In genomic region chr12:110111476-110112334, GRCh38 we compare ENCODE assay signal across 22 cellular contexts. TPM values are rescaled to one million over a fixed set of nuclear protein-coding genes. Genes with fewer than 3 reads are reported as not detected.
DNase-seq lines count a peak whose midpoint lies in the region; ATAC-seq, FAIRE-seq and TF ChIP-seq lines count a peak whose summit lies in the region.
"Had no signal": no experiment of that assay in that cellular context is flagged by ENCODE, and none has a peak within 500 bp of the region (broad histone marks: within the 10 kb centered on the region; RNA-seq: fewer than 3 reads in every experiment).

No MANE protein-coding gene starts in this region.

- H3K4me1 ChIP-seq in liver (ENCODE audit: control insufficient read depth in 4 of 4, insufficient read depth in 4 of 4, low read length in 3 of 4) (peaks cover 14 to 42% (median 29%) of the 10 kb centered on the region in 4 donors), thoracic aorta (ENCODE audit: control insufficient read depth in 1 of 2, low read depth in 2 of 2) (peaks cover 26 to 66% of the 10 kb centered on the region in 2 donors)

- DNase-seq in HFFc6 (no peak), coronary artery (ENCODE audit: low spot score) (no peak), thoracic aorta (ENCODE audit: low spot score) (no peak), H54 (ENCODE audit: insufficient read length, low spot score) (no peak), Ammon's horn (ENCODE audit: low spot score) (no peak)
- DNase-seq in stimulated activated CD4-positive, alpha-beta T cell treated with anti-CD3 and anti-CD28 coated beads, Interleukin-4, amount 100 ng/mL, for 1 hour: no peak
- DNase-seq: activated CD4-positive, alpha-beta T cell treated with anti-CD3 and anti-CD28 coated beads for 36 hours; CD8-positive, alpha-beta T cell; DMS79; effector CD8-positive, alpha-beta T cell; glutamatergic neuron; NCI-H1417; NCI-H2171; NCI-H69; occipital lobe; SW 1271 had no signal

- peaks cover 40% of the 10 kb centered on the region for H3K4me1 Mint-ChIP-seq in HFFc6 (ENCODE audit: low read depth)
- H3K4me1 Mint-ChIP-seq: activated CD4-positive, alpha-beta T cell treated with anti-CD3 and anti-CD28 coated beads for 36 hours had no signal

- no peak for TF ChIP-seq POLR2A in H54 (IDR thresholded peaks at IDR 0.05; ENCODE audit: low read depth, low read length)

- H3K9me3 Mint-ChIP-seq in HFFc6: no peaks in the 10 kb centered on the region; the same call in 1 of the 2 replicates
- H3K9me3 Mint-ChIP-seq: activated T-helper 1 cell treated with anti-CD3 and anti-CD28 coated beads, Interleukin-12 subunit alpha, Interleukin-12 subunit beta, Interleukin-2, Interleukin-4 antibody, amounts not matched to agents 30 ng/mL and 10 ng/mL and 1 ng/mL, durations not matched to agents 14 hours and 24 hours and 36 hours; CD8-positive, alpha-beta T cell had no signal

- ATAC-seq in thoracic aorta (ENCODE audit: insufficient number of reproducible peaks, low FRiP score, low read depth): no peak
- ATAC-seq: activated CD4-positive, alpha-beta T cell treated with anti-CD3 and anti-CD28 coated beads for 36 hours; activated naive CD4-positive, alpha-beta T cell treated with anti-CD3 and anti-CD28 coated beads, Interleukin-2, amount 50 U/mL, for 72 hours; CD8-positive, alpha-beta T cell; HCT116; sciatic nerve had no signal

- H3K9me3 ChIP-seq in liver (ENCODE audit: control insufficient read depth in 4 of 4, low read length in 3 of 4) (no peaks in the 10 kb centered on the region), thoracic aorta (no peaks in the 10 kb centered on the region)
- H3K9me3 ChIP-seq: suprapubic skin had no signal

- H3K36me3 Mint-ChIP-seq in HFFc6 (ENCODE audit: low read depth): no peaks in the 10 kb centered on the region
- H3K36me3 Mint-ChIP-seq: activated naive CD4-positive, alpha-beta T cell treated with anti-CD3 and anti-CD28 coated beads, Interleukin-2, amount 50 U/mL, for 72 hours; CD8-positive, alpha-beta T cell had no signal

- H3K4me3 ChIP-seq in coronary artery (no peak overlapping the region), liver (ENCODE audit: low read depth in 1 of 3, low read length in 3 of 3) (no peak overlapping the region), thoracic aorta (no peak overlapping the region)
- H3K4me3 ChIP-seq: suprapubic skin had no signal

- H3K36me3 ChIP-seq in liver (ENCODE audit: control insufficient read depth in 4 of 4, insufficient read depth in 3 of 4, low read depth in 1 of 4, low read length in 3 of 4): no peaks in the 10 kb centered on the region
- no peaks in the 10 kb centered on the region for H3K36me3 ChIP-seq in thoracic aorta
- H3K36me3 ChIP-seq: suprapubic skin had no signal

- WGBS in liver: 59% methylated on average over 4 of the region's 4 CpGs

- peak overlapping the region in 1 of 2 donors; percentile 21 for H3K9ac ChIP-seq in liver (ENCODE audit: low read depth in 1 of 2, low read length in 2 of 2)

- FAIRE-seq in H54 (lab: Jason Lieb, UNC): no peak

- TF ChIP-seq RAD21 in liver (IDR thresholded peaks at IDR 0.05): peak; percentile 55 to 57

- TF ChIP-seq CTCF in HFFc6 (IDR thresholded peaks at IDR 0.05) (no peak), coronary artery (IDR thresholded peaks at IDR 0.05) (no peak), liver (IDR thresholded peaks at IDR 0.05; ENCODE audit: low read depth, low read length, missing input control) (no peak), thoracic aorta (IDR thresholded peaks at IDR 0.05) (no peak)

- no peaks in the 10 kb centered on the region for H3K27me3 ChIP-seq in liver (ENCODE audit: control insufficient read depth in 4 of 4, insufficient read depth in 4 of 4, low read length in 3 of 4)
- H3K27me3 ChIP-seq in thoracic aorta (replicated peaks; ENCODE audit: insufficient read depth): no peaks in the 10 kb centered on the region
- H3K27me3 ChIP-seq: suprapubic skin had no signal

- H3K27ac ChIP-seq in coronary artery: peak overlapping the region; percentile 94 to 97
- H3K27ac ChIP-seq in liver (ENCODE audit: low read depth in 1 of 2, low read length in 2 of 2): peak overlapping the region; percentile 73 to 89
- peak overlapping the region; percentile 83 to 90 for H3K27ac ChIP-seq in thoracic aorta
- H3K27ac ChIP-seq: suprapubic skin had no signal

- H3K27ac Mint-ChIP-seq in HFFc6: peak overlapping the region; percentile 48; the same call in 1 of the 2 replicates
- H3K27ac Mint-ChIP-seq: activated CD4-positive, alpha-beta T cell treated with anti-CD3 and anti-CD28 coated beads for 36 hours; activated naive CD4-positive, alpha-beta T cell treated with anti-CD3 and anti-CD28 coated beads, Interleukin-2, amount 50 U/mL, for 72 hours; activated T-helper 1 cell treated with anti-CD3 and anti-CD28 coated beads, Interleukin-12 subunit alpha, Interleukin-12 subunit beta, Interleukin-2, Interleukin-4 antibody, amounts not matched to agents 30 ng/mL and 10 ng/mL and 1 ng/mL, durations not matched to agents 14 hours and 24 hours and 36 hours; CD8-positive, alpha-beta T cell had no signal

- H3K27me3 Mint-ChIP-seq in HFFc6 (ENCODE audit: insufficient read depth): no peaks in the 10 kb centered on the region

- no peak overlapping the region for H3K4me3 Mint-ChIP-seq in HFFc6
- H3K4me3 Mint-ChIP-seq: activated CD4-positive, alpha-beta T cell treated with anti-CD3 and anti-CD28 coated beads for 36 hours; activated T-helper 1 cell treated with anti-CD3 and anti-CD28 coated beads, Interleukin-12 subunit alpha, Interleukin-12 subunit beta, Interleukin-2, Interleukin-4 antibody, amounts not matched to agents 30 ng/mL and 10 ng/mL and 1 ng/mL, durations not matched to agents 14 hours and 24 hours and 36 hours; CD8-positive, alpha-beta T cell had no signal

TF ChIP-seq in liver, 16 proteins besides CTCF, POLR2A, EP300 and RAD21 (continues in another document):
- TF ChIP-seq JUND (IDR thresholded peaks at IDR 0.05) (peak; percentile 78 to 89), RXRA (IDR thresholded peaks at IDR 0.05) (peak; percentile 92 to 95), FOXA1 (IDR thresholded peaks at IDR 0.05) (peak; percentile 77), ATF3 (IDR thresholded peaks at IDR 0.05) (peak; percentile 41), TAF1 (conservative IDR thresholded peaks at IDR 0.05) (peak; percentile 64), GABPA (IDR thresholded peaks at IDR 0.05 in 1 of 2, conservative IDR thresholded peaks at IDR 0.05 in 1 of 2) (peak in 1 of 2 donors; percentile 20), NR2F2 (IDR thresholded peaks at IDR 0.05) (peak; percentile 32), HNF4A (conservative IDR thresholded peaks at IDR 0.05) (peak; percentile 94), EGR1 (IDR thresholded peaks at IDR 0.05; ENCODE audit: low read depth in 2 of 2) (peak in 1 of 2 donors; percentile 55), HNF4G (IDR thresholded peaks at IDR 0.05) (peak; percentile 87), SP1 (IDR thresholded peaks at IDR 0.05) (peak; percentile 96)
- TF ChIP-seq, protein P1, sequence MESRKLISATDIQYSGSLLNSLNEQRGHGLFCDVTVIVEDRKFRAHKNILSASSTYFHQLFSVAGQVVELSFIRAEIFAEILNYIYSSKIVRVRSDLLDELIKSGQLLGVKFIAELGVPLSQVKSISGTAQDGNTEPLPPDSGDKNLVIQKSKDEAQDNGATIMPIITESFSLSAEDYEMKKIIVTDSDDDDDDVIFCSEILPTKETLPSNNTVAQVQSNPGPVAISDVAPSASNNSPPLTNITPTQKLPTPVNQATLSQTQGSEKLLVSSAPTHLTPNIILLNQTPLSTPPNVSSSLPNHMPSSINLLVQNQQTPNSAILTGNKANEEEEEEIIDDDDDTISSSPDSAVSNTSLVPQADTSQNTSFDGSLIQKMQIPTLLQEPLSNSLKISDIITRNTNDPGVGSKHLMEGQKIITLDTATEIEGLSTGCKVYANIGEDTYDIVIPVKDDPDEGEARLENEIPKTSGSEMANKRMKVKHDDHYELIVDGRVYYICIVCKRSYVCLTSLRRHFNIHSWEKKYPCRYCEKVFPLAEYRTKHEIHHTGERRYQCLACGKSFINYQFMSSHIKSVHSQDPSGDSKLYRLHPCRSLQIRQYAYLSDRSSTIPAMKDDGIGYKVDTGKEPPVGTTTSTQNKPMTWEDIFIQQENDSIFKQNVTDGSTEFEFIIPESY (IDR thresholded peaks at IDR 0.05): peak; percentile 51
- TF ChIP-seq, protein P2, sequence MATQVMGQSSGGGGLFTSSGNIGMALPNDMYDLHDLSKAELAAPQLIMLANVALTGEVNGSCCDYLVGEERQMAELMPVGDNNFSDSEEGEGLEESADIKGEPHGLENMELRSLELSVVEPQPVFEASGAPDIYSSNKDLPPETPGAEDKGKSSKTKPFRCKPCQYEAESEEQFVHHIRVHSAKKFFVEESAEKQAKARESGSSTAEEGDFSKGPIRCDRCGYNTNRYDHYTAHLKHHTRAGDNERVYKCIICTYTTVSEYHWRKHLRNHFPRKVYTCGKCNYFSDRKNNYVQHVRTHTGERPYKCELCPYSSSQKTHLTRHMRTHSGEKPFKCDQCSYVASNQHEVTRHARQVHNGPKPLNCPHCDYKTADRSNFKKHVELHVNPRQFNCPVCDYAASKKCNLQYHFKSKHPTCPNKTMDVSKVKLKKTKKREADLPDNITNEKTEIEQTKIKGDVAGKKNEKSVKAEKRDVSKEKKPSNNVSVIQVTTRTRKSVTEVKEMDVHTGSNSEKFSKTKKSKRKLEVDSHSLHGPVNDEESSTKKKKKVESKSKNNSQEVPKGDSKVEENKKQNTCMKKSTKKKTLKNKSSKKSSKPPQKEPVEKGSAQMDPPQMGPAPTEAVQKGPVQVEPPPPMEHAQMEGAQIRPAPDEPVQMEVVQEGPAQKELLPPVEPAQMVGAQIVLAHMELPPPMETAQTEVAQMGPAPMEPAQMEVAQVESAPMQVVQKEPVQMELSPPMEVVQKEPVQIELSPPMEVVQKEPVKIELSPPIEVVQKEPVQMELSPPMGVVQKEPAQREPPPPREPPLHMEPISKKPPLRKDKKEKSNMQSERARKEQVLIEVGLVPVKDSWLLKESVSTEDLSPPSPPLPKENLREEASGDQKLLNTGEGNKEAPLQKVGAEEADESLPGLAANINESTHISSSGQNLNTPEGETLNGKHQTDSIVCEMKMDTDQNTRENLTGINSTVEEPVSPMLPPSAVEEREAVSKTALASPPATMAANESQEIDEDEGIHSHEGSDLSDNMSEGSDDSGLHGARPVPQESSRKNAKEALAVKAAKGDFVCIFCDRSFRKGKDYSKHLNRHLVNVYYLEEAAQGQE (IDR thresholded peaks at IDR 0.05): peak; percentile 84
- TF ChIP-seq, protein P3, sequence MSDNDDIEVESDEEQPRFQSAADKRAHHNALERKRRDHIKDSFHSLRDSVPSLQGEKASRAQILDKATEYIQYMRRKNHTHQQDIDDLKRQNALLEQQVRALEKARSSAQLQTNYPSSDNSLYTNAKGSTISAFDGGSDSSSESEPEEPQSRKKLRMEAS (IDR thresholded peaks at IDR 0.05): peak; percentile 32

RNA-seq across cellular contexts. Expression of gene IFT81, which starts 12.5 kb away (rescaled TPM):
- total RNA-seq in HFFc6 (2021; fragmentation: NEBNext Ultra II Directional; extraction: Animal tissue kit (Norgen Biotek cat#: 25700)): 10 to 100 TPM in 5 of 6 experiments, 1 to 10 TPM in 1; 9.4 to 14.4 (median 12.8) TPM
- 1 to 10 TPM; 2.4 to 4.9 TPM for total RNA-seq in liver
- polyA plus RNA-seq in liver: 1 to 10 TPM; 1.9 to 3.2 TPM
- 10 to 100 TPM in 1 of 2 donors, 1 to 10 TPM in 1; 9.3 to 17.4 TPM for total RNA-seq in thoracic aorta
